Comparison of ENCODE assay signal across 9 cellular contexts in genomic region chr12:104605685-104606084, GRCh38.
A peak's percentile ranks its signal among the peaks of the same experiment; 100 is the strongest.
DNase-seq lines count a peak whose midpoint lies in the region; ATAC-seq and TF ChIP-seq lines count a peak whose summit lies in the region.
"Had no signal": no experiment of that assay in that cellular context is flagged by ENCODE, and none has a peak within 500 bp of the region (broad histone marks: within the 10 kb centered on the region; RNA-seq: fewer than 3 reads in every experiment).

No MANE protein-coding gene starts in this region.

- H3K4me3 ChIP-seq in coronary artery: no peak overlapping the region
- H3K4me3 ChIP-seq in uterus: no peak overlapping the region

- H3K27me3 ChIP-seq in uterus: no peaks in the 10 kb centered on the region

- H3K9me3 Mint-ChIP-seq in activated CD4-positive, alpha-beta memory T cell treated with anti-CD3 and anti-CD28 coated beads, Interleukin-2, amount 10 ng/mL, durations not matched to agents 7 days and 5 days: no peaks in the 10 kb centered on the region
- H3K9me3 Mint-ChIP-seq in activated CD4-positive, alpha-beta memory T cell treated with anti-CD3 and anti-CD28 coated beads for 36 hours: no peaks in the 10 kb centered on the region
- no peaks in the 10 kb centered on the region for H3K9me3 Mint-ChIP-seq in mesothelial cell of epicardium

- CTCF ChIA-PET in activated CD4-positive, alpha-beta memory T cell treated with anti-CD3 and anti-CD28 coated beads, Interleukin-2, amount 10 ng/mL, durations not matched to agents 7 days and 5 days (lab: Charles Lee): interaction anchor here (1.9 kb wide), 1 partner anchor 146 kb away, joined by 10 read pairs; no protein-coding TSS in a partner anchor
- CTCF ChIA-PET in activated CD4-positive, alpha-beta memory T cell treated with anti-CD3 and anti-CD28 coated beads for 36 hours (lab: Charles Lee): interaction anchor here (0.8 to 3.5 kb wide), 2 partner anchors 149 to 224 kb away, joined by 3 to 16 read pairs; partner anchors contain the start of gene CHST11

- peaks cover 61% of the 10 kb centered on the region for H3K4me1 Mint-ChIP-seq in activated CD4-positive, alpha-beta memory T cell treated with anti-CD3 and anti-CD28 coated beads, Interleukin-2, amount 10 ng/mL, durations not matched to agents 7 days and 5 days
- H3K4me1 Mint-ChIP-seq in activated CD4-positive, alpha-beta memory T cell treated with anti-CD3 and anti-CD28 coated beads for 36 hours (ENCODE audit: low read depth): peaks cover 51% of the 10 kb centered on the region
- H3K4me1 Mint-ChIP-seq in mesothelial cell of epicardium: peaks cover 26% of the 10 kb centered on the region

- peaks cover 62% of the 10 kb centered on the region for H3K36me3 Mint-ChIP-seq in activated CD4-positive, alpha-beta memory T cell treated with anti-CD3 and anti-CD28 coated beads, Interleukin-2, amount 10 ng/mL, durations not matched to agents 7 days and 5 days (ENCODE audit: low read depth)
- peaks cover 9% of the 10 kb centered on the region for H3K36me3 Mint-ChIP-seq in activated CD4-positive, alpha-beta memory T cell treated with anti-CD3 and anti-CD28 coated beads for 36 hours
- H3K36me3 Mint-ChIP-seq in mesothelial cell of epicardium: no peaks in the 10 kb centered on the region

- no peaks in the 10 kb centered on the region for H3K36me3 ChIP-seq in uterus

- H3K27me3 Mint-ChIP-seq in activated CD4-positive, alpha-beta memory T cell treated with anti-CD3 and anti-CD28 coated beads, Interleukin-2, amount 10 ng/mL, durations not matched to agents 7 days and 5 days: no peaks in the 10 kb centered on the region
- no peaks in the 10 kb centered on the region for H3K27me3 Mint-ChIP-seq in activated CD4-positive, alpha-beta memory T cell treated with anti-CD3 and anti-CD28 coated beads for 36 hours
- peaks cover 22% of the 10 kb centered on the region for H3K27me3 Mint-ChIP-seq in mesothelial cell of epicardium (ENCODE audit: low read depth)

- H3K9me3 ChIP-seq in uterus: no peaks in the 10 kb centered on the region

- TF ChIP-seq CTCF in coronary artery (IDR thresholded peaks at IDR 0.05): no peak
- TF ChIP-seq CTCF in mesothelial cell of epicardium (IDR thresholded peaks at IDR 0.05; ENCODE audit: unreplicated experiment): no peak
- no peak for TF ChIP-seq CTCF in uterus (IDR thresholded peaks at IDR 0.05)

- H3K27ac ChIP-seq in coronary artery: peak overlapping the region; percentile 11 to 57
- H3K27ac ChIP-seq in uterus: peak overlapping the region; percentile 69 to 72
- H3K27ac ChIP-seq: C4-2B had no signal

- POLR2A ChIA-PET in activated CD4-positive, alpha-beta memory T cell treated with anti-CD3 and anti-CD28 coated beads, Interleukin-2, amount 10 ng/mL, durations not matched to agents 7 days and 5 days (lab: Charles Lee): interaction anchor here (3.1 kb wide), 1 partner anchor 145 kb away, joined by 11 read pairs; no protein-coding TSS in a partner anchor
- POLR2A ChIA-PET in activated CD4-positive, alpha-beta memory T cell treated with anti-CD3 and anti-CD28 coated beads for 36 hours (lab: Charles Lee): no interaction called here

- H3K4me3 Mint-ChIP-seq in activated CD4-positive, alpha-beta memory T cell treated with anti-CD3 and anti-CD28 coated beads, Interleukin-2, amount 10 ng/mL, durations not matched to agents 7 days and 5 days: no peak overlapping the region
- H3K4me3 Mint-ChIP-seq in activated CD4-positive, alpha-beta memory T cell treated with anti-CD3 and anti-CD28 coated beads for 36 hours: no peak overlapping the region
- peak overlapping the region; percentile 24 for H3K4me3 Mint-ChIP-seq in mesothelial cell of epicardium

- intact Hi-C loops in activated CD4-positive, alpha-beta memory T cell treated with anti-CD3 and anti-CD28 coated beads for 36 hours (cut with micrococcal nuclease): loop anchor here (2.0 kb wide), 2 partner anchors 35 to 77 kb away; no protein-coding TSS in a partner anchor
- intact Hi-C loops in uterus (cut with DNase I; ENCODE audit: low total_unique reads): no loop called here

- DNase-seq in activated CD4-positive, alpha-beta memory T cell treated with anti-CD3 and anti-CD28 coated beads, Interleukin-2, amount 10 ng/mL, durations not matched to agents 7 days and 5 days: no peak
- no peak for DNase-seq in activated CD4-positive, alpha-beta memory T cell treated with anti-CD3 and anti-CD28 coated beads for 36 hours
- peak; percentile 78 for DNase-seq in coronary artery (ENCODE audit: low spot score)
- DNase-seq in mesothelial cell of epicardium (ENCODE audit: low spot score in 2 of 2, unreplicated experiment in 2 of 2): no peak
- DNase-seq in uterus: peak; percentile 41 to 46
- DNase-seq in NCI-H526 (lab: John Stamatoyannopoulos, UW): no peak
- DNase-seq in kidney glomerular epithelial cell (lab: John Stamatoyannopoulos, UW): no peak

- no peak for TF ChIP-seq POLR2A in uterus (IDR thresholded peaks at IDR 0.05)

- H3K27ac Mint-ChIP-seq in activated CD4-positive, alpha-beta memory T cell treated with anti-CD3 and anti-CD28 coated beads, Interleukin-2, amount 10 ng/mL, durations not matched to agents 7 days and 5 days: peak overlapping the region; percentile 68
- no peak overlapping the region for H3K27ac Mint-ChIP-seq in activated CD4-positive, alpha-beta memory T cell treated with anti-CD3 and anti-CD28 coated beads for 36 hours
- no peak overlapping the region for H3K27ac Mint-ChIP-seq in mesothelial cell of epicardium

- peaks cover 0 to 4% of the 10 kb centered on the region in 2 donors for H3K4me1 ChIP-seq in uterus

- no peak for ATAC-seq in GM21515 (IDR thresholded peaks at IDR 0.05; ENCODE audit: unreplicated experiment)

Comparison
In these comparisons a context has a peak if more than half of its experiments do, and no peak if none do; other contexts are left out.
1. DNase-seq: peak in coronary artery (single experiment) and uterus (2 of 2); none in activated CD4-positive, alpha-beta memory T cell treated with anti-CD3 and anti-CD28 coated beads, Interleukin-2, amount 10 ng/mL, durations not matched to agents 7 days and 5 days (single experiment), activated CD4-positive, alpha-beta memory T cell treated with anti-CD3 and anti-CD28 coated beads for 36 hours (single experiment), mesothelial cell of epicardium (0 of 2), NCI-H526 (0 of 2) and kidney glomerular epithelial cell (single experiment).